In the genomic region with DNA sequence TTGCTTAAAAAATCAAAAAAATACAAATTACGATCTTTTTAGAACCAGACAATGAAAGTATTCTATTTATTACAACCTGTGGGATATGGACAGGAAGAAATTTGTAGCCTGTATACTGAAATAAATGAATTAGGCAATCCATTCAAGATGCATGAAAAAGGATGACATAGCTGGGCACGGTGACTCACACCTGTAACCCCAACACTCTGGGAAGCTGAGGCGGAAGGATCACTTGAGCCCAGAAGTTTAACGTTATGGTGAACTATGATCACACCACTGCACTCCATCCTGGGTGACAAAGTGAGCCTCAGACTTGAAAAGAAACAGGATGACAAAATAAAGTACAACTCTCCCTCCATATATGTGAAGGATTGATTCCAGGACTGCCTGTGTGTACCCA, we compare ENCODE assay signal across 35 cellular contexts.
DNase-seq lines count a peak whose midpoint lies in the region; TF ChIP-seq lines count a peak whose summit lies in the region.
"Had no signal": no experiment of that assay in that cellular context is flagged by ENCODE, and none has a peak within 500 bp of the region (broad histone marks: within the 10 kb centered on the region; RNA-seq: fewer than 3 reads in every experiment).

No MANE protein-coding gene starts in this region.

- H3K79me2 ChIP-seq in GM23248 (ENCODE audit: insufficient read depth): 0 out of 2 replicates have a peak, but pooled peaks cover 7% of the 10 kb centered on the region

- TF ChIP-seq CTCF in GM12865 (IDR thresholded peaks at IDR 0.05; ENCODE audit: insufficient read depth, low read depth, low read length, missing control alignments) (no peak), epithelial cell of esophagus (IDR thresholded peaks at IDR 0.05; ENCODE audit: insufficient read depth, low read depth, low read length, missing control alignments) (no peak)

- no peak overlapping the region for H3K9ac ChIP-seq in GM23248

- H3K36me3 ChIP-seq in GM23248 (ENCODE audit: low read depth): peaks cover 8% of the 10 kb centered on the region
- H3K36me3 ChIP-seq: right lobe of liver, upper lobe of left lung had no signal

- intact Hi-C loops in activated T-helper 2 cell treated with anti-CD3 and anti-CD28 coated beads, Interferon-gamma antibody, Interleukin-2, Interleukin-4, amounts not matched to agents 10 μg/mL and 5 μg/mL and 100 μg/mL, durations not matched to agents 14 hours and 24 hours and 36 hours (cut with micrococcal nuclease): no loop called here

- no peak overlapping the region for H3K4me3 ChIP-seq in GM12865 (ENCODE audit: low read depth, low read length)
- H3K4me3 ChIP-seq in GM23248: no peak overlapping the region
- no peak overlapping the region for H3K4me3 ChIP-seq in epithelial cell of esophagus (ENCODE audit: low read length)
- H3K4me3 ChIP-seq: dorsolateral prefrontal cortex, gastroesophageal sphincter, right lobe of liver, upper lobe of left lung had no signal

- DNase-seq in GM12865 (ENCODE audit: low read depth) (peak; percentile 32), GM23248 (peak; percentile 23), RPMI7951 (ENCODE audit: low read depth) (peak; percentile 27), epithelial cell of esophagus (ENCODE audit: low read depth) (peak; percentile 54), middle frontal gyrus (ENCODE audit: extremely low spot score, low spot score) (no peak), dedifferentiated amniotic fluid mesenchymal stem cell (ENCODE audit: extremely low spot score) (no peak)
- DNase-seq in activated T-helper 2 cell treated with anti-CD3 and anti-CD28 coated beads, Interferon-gamma antibody, Interleukin-2, Interleukin-4, amounts not matched to agents 10 μg/mL and 5 μg/mL and 100 μg/mL, durations not matched to agents 14 hours and 24 hours and 36 hours (ENCODE audit: low spot score): no peak
- DNase-seq: activated CD8-positive, alpha-beta memory T cell treated with anti-CD3 and anti-CD28 coated beads, Interleukin-2, amount 50 U/mL, for 4 hours; activated naive CD4-positive, alpha-beta T cell treated with anti-CD3 and anti-CD28 coated beads, Interleukin-2, amount 50 U/mL, for 16 hours; anterior cingulate cortex; DMS79 treated with DMSO at 0.1 percent for 48 hours; dorsolateral prefrontal cortex; hippocampal formation; Kasumi-1; left colon; NCI-H1105; NCI-H1930; NCI-H524 treated with DMSO at 0.1 percent for 48 hours; NK-92 treated with Interleukin-12 subunit alpha and Interleukin-12 subunit beta, amount 100 ng/mL, for 24 hours; PC-3; posterior cingulate gyrus; right lobe of liver; SHP77 treated with DMSO at 0.1 percent for 48 hours; stimulated activated CD4-positive, alpha-beta T cell treated with anti-CD3 and anti-CD28 coated beads, Interleukin-4, amount 100 ng/mL, for 24 hours; SW 1271; T1000; upper lobe of left lung had no signal

- in situ Hi-C loops in GM23248 (cut with MboI): no loop called here

- H3K9me3 ChIP-seq in GM23248 (ENCODE audit: low read depth): no peaks in the 10 kb centered on the region
- H3K9me3 ChIP-seq: gastroesophageal sphincter, right lobe of liver, upper lobe of left lung had no signal

- no peak overlapping the region for H2AFZ ChIP-seq in GM23248

- no peaks in the 10 kb centered on the region for H3K9me2 ChIP-seq in GM23248 (ENCODE audit: insufficient read depth)

- no peak overlapping the region for H3K4me2 ChIP-seq in GM23248 (ENCODE audit: unreplicated experiment)

- no peaks in the 10 kb centered on the region for H3K4me1 Mint-ChIP-seq in activated T-helper 2 cell treated with anti-CD3 and anti-CD28 coated beads, Interferon-gamma antibody, Interleukin-2, Interleukin-4, amounts not matched to agents 10 μg/mL and 5 μg/mL and 100 μg/mL, durations not matched to agents 14 hours and 24 hours and 36 hours (ENCODE audit: low read depth)
- H3K4me1 Mint-ChIP-seq: neural crest cell; stimulated activated effector memory CD8-positive, alpha-beta T cell treated with anti-CD3 and anti-CD28 coated beads, Interleukin-12 subunit alpha, Interleukin-12 subunit beta, amount 100 ng/mL, for 72 hours had no signal

- H3K27ac ChIP-seq in GM23248: no peak overlapping the region
- H3K27ac ChIP-seq: C4-2B, dorsolateral prefrontal cortex, gastroesophageal sphincter, HL-60, right lobe of liver, upper lobe of left lung had no signal

- H3K27me3 Mint-ChIP-seq in activated T-helper 2 cell treated with anti-CD3 and anti-CD28 coated beads, Interferon-gamma antibody, Interleukin-2, Interleukin-4, amounts not matched to agents 10 μg/mL and 5 μg/mL and 100 μg/mL, durations not matched to agents 14 hours and 24 hours and 36 hours (ENCODE audit: low read depth): peaks cover 16% of the 10 kb centered on the region

- no peaks in the 10 kb centered on the region for H4K20me1 ChIP-seq in GM23248 (ENCODE audit: insufficient read depth)

- no peak overlapping the region for H3K4me3 Mint-ChIP-seq in activated T-helper 2 cell treated with anti-CD3 and anti-CD28 coated beads, Interferon-gamma antibody, Interleukin-2, Interleukin-4, amounts not matched to agents 10 μg/mL and 5 μg/mL and 100 μg/mL, durations not matched to agents 14 hours and 24 hours and 36 hours (ENCODE audit: low read depth)
- H3K4me3 Mint-ChIP-seq: activated T-helper 1 cell treated with anti-CD3 and anti-CD28 coated beads, Interleukin-12 subunit alpha, Interleukin-12 subunit beta, Interleukin-2, Interleukin-4 antibody, amounts not matched to agents 30 ng/mL and 10 ng/mL and 1 ng/mL, durations not matched to agents 14 hours and 24 hours and 36 hours; central memory CD8-positive, alpha-beta T cell; memory B cell; neural crest cell; stimulated activated effector memory CD8-positive, alpha-beta T cell treated with anti-CD3 and anti-CD28 coated beads, Interleukin-12 subunit alpha, Interleukin-12 subunit beta, amount 100 ng/mL, for 72 hours had no signal

- H3K9me3 Mint-ChIP-seq in activated T-helper 2 cell treated with anti-CD3 and anti-CD28 coated beads, Interferon-gamma antibody, Interleukin-2, Interleukin-4, amounts not matched to agents 10 μg/mL and 5 μg/mL and 100 μg/mL, durations not matched to agents 14 hours and 24 hours and 36 hours: no peaks in the 10 kb centered on the region

- WGBS in GM23248 (ENCODE audit: low coverage in 1 of 2, low lambda C conversion rate in 2 of 2, missing lambda C conversion rate in 2 of 2), 2 experiments: 71 to 77% methylated on average over 4 of the region's 4 CpGs

- H3K27me3 ChIP-seq in GM23248 (replicated peaks; ENCODE audit: insufficient read depth): no peaks in the 10 kb centered on the region
- H3K27me3 ChIP-seq: dorsolateral prefrontal cortex, gastroesophageal sphincter, right lobe of liver, upper lobe of left lung had no signal

- H3K36me3 Mint-ChIP-seq in activated T-helper 2 cell treated with anti-CD3 and anti-CD28 coated beads, Interferon-gamma antibody, Interleukin-2, Interleukin-4, amounts not matched to agents 10 μg/mL and 5 μg/mL and 100 μg/mL, durations not matched to agents 14 hours and 24 hours and 36 hours (ENCODE audit: low read depth): no peaks in the 10 kb centered on the region
- H3K36me3 Mint-ChIP-seq: stimulated activated effector memory CD8-positive, alpha-beta T cell treated with anti-CD3 and anti-CD28 coated beads, Interleukin-12 subunit alpha, Interleukin-12 subunit beta, amount 100 ng/mL, for 72 hours had no signal

- no peak overlapping the region for H3K27ac Mint-ChIP-seq in activated T-helper 2 cell treated with anti-CD3 and anti-CD28 coated beads, Interferon-gamma antibody, Interleukin-2, Interleukin-4, amounts not matched to agents 10 μg/mL and 5 μg/mL and 100 μg/mL, durations not matched to agents 14 hours and 24 hours and 36 hours
- H3K27ac Mint-ChIP-seq: activated T-helper 1 cell treated with anti-CD3 and anti-CD28 coated beads, Interleukin-12 subunit alpha, Interleukin-12 subunit beta, Interleukin-2, Interleukin-4 antibody, amounts not matched to agents 30 ng/mL and 10 ng/mL and 1 ng/mL, durations not matched to agents 14 hours and 24 hours and 36 hours; memory B cell; stimulated activated effector memory CD8-positive, alpha-beta T cell treated with anti-CD3 and anti-CD28 coated beads, Interleukin-12 subunit alpha, Interleukin-12 subunit beta, amount 100 ng/mL, for 72 hours had no signal

- H3K4me1 ChIP-seq in GM23248 (ENCODE audit: insufficient read depth): no peaks in the 10 kb centered on the region
- H3K4me1 ChIP-seq: gastroesophageal sphincter, right lobe of liver, upper lobe of left lung had no signal

- 0 out of 2 replicates have a peak, but pooled peaks cover 3% of the 10 kb centered on the region for H3F3A ChIP-seq in GM23248 (ENCODE audit: insufficient read depth)

Comparison
In these comparisons a context has a peak if more than half of its experiments do, and no peak if none do; other contexts are left out.
1. DNase-seq: peak in GM12865 (single experiment), GM23248 (single experiment), RPMI7951 (single experiment) and epithelial cell of esophagus (single experiment); none in activated T-helper 2 cell treated with anti-CD3 and anti-CD28 coated beads, Interferon-gamma antibody, Interleukin-2, Interleukin-4, amounts not matched to agents 10 μg/mL and 5 μg/mL and 100 μg/mL, durations not matched to agents 14 hours and 24 hours and 36 hours (single experiment), middle frontal gyrus (single experiment) and dedifferentiated amniotic fluid mesenchymal stem cell (single experiment).